In genomic region chr1:222373831-222374603, GRCh38 we compare ENCODE assay signal across 17 cellular contexts.
DNase-seq lines count a peak whose midpoint lies in the region; ATAC-seq and TF ChIP-seq lines count a peak whose summit lies in the region.
"Had no signal": no experiment of that assay in that cellular context is flagged by ENCODE, and none has a peak within 500 bp of the region (broad histone marks: within the 10 kb centered on the region; RNA-seq: fewer than 3 reads in every experiment).

No MANE protein-coding gene starts in this region.

- H2BK120ac ChIP-seq in IMR-90 (ENCODE audit: low read depth, low read length) = peak overlapping the region; percentile 99

- H3K4me3 Mint-ChIP-seq in activated naive CD4-positive, alpha-beta T cell treated with anti-CD3 and anti-CD28 coated beads, Interleukin-2, amount 10 ng/mL, durations not matched to agents 7 days and 5 days = no peak overlapping the region
- H3K4me3 Mint-ChIP-seq: B cell; CD8-positive, alpha-beta T cell; IgD-negative memory B cell had no signal

- peak overlapping the region; percentile 95 for H4K91ac ChIP-seq in IMR-90 (ENCODE audit: insufficient read depth, low read depth, low read length)

- H3K9me3 ChIP-seq in IMR-90 (ENCODE audit: control insufficient read depth, insufficient read depth, low read length) = no peaks in the 10 kb centered on the region
- no peaks in the 10 kb centered on the region for H3K9me3 ChIP-seq in suprapubic skin
- no peaks in the 10 kb centered on the region for H3K9me3 ChIP-seq in aorta (ENCODE audit: control insufficient read depth, low read length)

- peak overlapping the region; percentile 86 for H3K18ac ChIP-seq in IMR-90 (ENCODE audit: low read depth, low read length)

- in situ Hi-C loops in IMR-90 (cut with MboI; ENCODE audit: low sequenced_read_pairs) = loop anchor here (10.0 kb wide), 1 partner anchor 261 kb away; no protein-coding TSS in a partner anchor

- CTCF ChIA-PET in IMR-90 (lab: Yijun Ruan, JAX) = no interaction called here
- CTCF ChIA-PET in activated naive CD4-positive, alpha-beta T cell treated with anti-CD3 and anti-CD28 coated beads, Interleukin-2, amount 10 ng/mL, durations not matched to agents 7 days and 5 days (lab: Charles Lee) = no interaction called here

- TF ChIP-seq CTCF in IMR-90 (conservative IDR thresholded peaks at IDR 0.05; ENCODE audit: low read depth, low read length) = no peak
- no peak for TF ChIP-seq CTCF in suprapubic skin (IDR thresholded peaks at IDR 0.05)

- H3K79me1 ChIP-seq in IMR-90 (ENCODE audit: low read depth in 1 of 2, low read length in 2 of 2) = no peaks in the 10 kb centered on the region

- DNase-seq in EH (ENCODE audit: low read depth) = peak; percentile 10
- no peak for DNase-seq in IMR-90
- peak; percentile 4 for DNase-seq in inferior parietal cortex (ENCODE audit: extremely low spot score)
- DNase-seq in pons (ENCODE audit: low spot score) = peak; percentile 53
- DNase-seq in activated naive CD4-positive, alpha-beta T cell treated with anti-CD3 and anti-CD28 coated beads, Interleukin-2, amount 10 ng/mL, durations not matched to agents 7 days and 5 days = no peak
- DNase-seq in Kasumi-1 (lab: John Stamatoyannopoulos, UW) = no peak
- no peak for DNase-seq in suprapubic skin (ENCODE audit: low spot score in 2 of 2)
- DNase-seq in aorta = no peak
- DNase-seq: CD8-positive, alpha-beta T cell; NCI-H1105 treated with DMSO at 0.1 percent for 48 hours; NCI-H187; NCI-H226; NCI-H526; NK-92 treated with Interleukin-12 subunit alpha and Interleukin-12 subunit beta, amount 100 ng/mL, for 24 hours; SHP77 treated with DMSO at 0.1 percent for 48 hours had no signal

- H3K23ac ChIP-seq in IMR-90 (ENCODE audit: low read depth, low read length) = peak overlapping the region; percentile 88; the same call in 1 of the 2 replicates

- POLR2A ChIA-PET in IMR-90 (lab: Charles Lee; ENCODE audit: unreplicated experiment) = no interaction called here

- H2BK20ac ChIP-seq in IMR-90 (ENCODE audit: low read depth, low read length) = peak overlapping the region; percentile 84

- H3K14ac ChIP-seq in IMR-90 (replicated peaks; ENCODE audit: low read depth, low read length) = peak overlapping the region; percentile 81; the same call in 1 of the 2 replicates

- peak overlapping the region; percentile 90 for H4K5ac ChIP-seq in IMR-90 (ENCODE audit: low read depth, low read length)

- H3K36me3 ChIP-seq in IMR-90 (ENCODE audit: control insufficient read depth, insufficient read depth, low read length) (no peaks in the 10 kb centered on the region), suprapubic skin (no peaks in the 10 kb centered on the region), aorta (ENCODE audit: control insufficient read depth in 1 of 2, insufficient read depth in 2 of 2, low read length in 1 of 2) (no peaks in the 10 kb centered on the region)

- H2BK5ac ChIP-seq in IMR-90 (ENCODE audit: low read depth, low read length, poor library complexity, severe bottlenecking) = peak overlapping the region; percentile 55

- peaks cover 2% of the 10 kb centered on the region for H3K9me3 Mint-ChIP-seq in activated naive CD4-positive, alpha-beta T cell treated with anti-CD3 and anti-CD28 coated beads, Interleukin-2, amount 10 ng/mL, durations not matched to agents 7 days and 5 days
- H3K9me3 Mint-ChIP-seq: CD8-positive, alpha-beta T cell; IgD-negative memory B cell had no signal

- H3K27ac ChIP-seq in IMR-90 (ENCODE audit: insufficient read depth, low read length) (peak overlapping the region; percentile 27), suprapubic skin (no peak overlapping the region), aorta (ENCODE audit: low read depth in 1 of 2, low read length in 2 of 2) (no peak overlapping the region)

- no peak overlapping the region for H2AK9ac ChIP-seq in IMR-90 (replicated peaks; ENCODE audit: low read depth, low read length, poor library complexity)

- intact Hi-C loops in IMR-90 (cut with micrococcal nuclease) (loop anchor here (5.0 kb wide), 1 partner anchor 657 kb away; no protein-coding TSS in a partner anchor), aorta (cut with DNase I) (no loop called here)

- peak overlapping the region; percentile 50 to 63 for H4K8ac ChIP-seq in IMR-90 (ENCODE audit: low read depth in 2 of 2, low read length in 2 of 2)

- no peaks in the 10 kb centered on the region for H3K4me1 Mint-ChIP-seq in activated naive CD4-positive, alpha-beta T cell treated with anti-CD3 and anti-CD28 coated beads, Interleukin-2, amount 10 ng/mL, durations not matched to agents 7 days and 5 days
- H3K4me1 Mint-ChIP-seq: B cell had no signal

- dilution Hi-C loops in IMR-90 (cut with HindIII; ENCODE audit: low sequenced_read_pairs, unreplicated experiment) = no loop called here

- no peaks in the 10 kb centered on the region for H3K27me3 Mint-ChIP-seq in activated naive CD4-positive, alpha-beta T cell treated with anti-CD3 and anti-CD28 coated beads, Interleukin-2, amount 10 ng/mL, durations not matched to agents 7 days and 5 days

- no peak overlapping the region for H3K4me2 ChIP-seq in IMR-90 (ENCODE audit: low read depth, low read length)

- TF ChIP-seq EP300 in suprapubic skin (IDR thresholded peaks at IDR 0.05) = no peak

- no peaks in the 10 kb centered on the region for H3K27me3 ChIP-seq in IMR-90 (ENCODE audit: control insufficient read depth, insufficient read depth, low read length)
- no peaks in the 10 kb centered on the region for H3K27me3 ChIP-seq in suprapubic skin
- H3K27me3 ChIP-seq in aorta (ENCODE audit: control insufficient read depth in 1 of 2, insufficient read depth in 2 of 2, low read length in 1 of 2) = peaks cover 0 to 1% of the 10 kb centered on the region in 2 donors

- no peaks in the 10 kb centered on the region for H4K20me1 ChIP-seq in IMR-90 (ENCODE audit: insufficient read depth, low read length)

- H3K4me1 ChIP-seq in IMR-90 (ENCODE audit: control insufficient read depth, insufficient read depth, low read length) (peaks cover 38% of the 10 kb centered on the region), suprapubic skin (no peaks in the 10 kb centered on the region), aorta (ENCODE audit: control insufficient read depth in 1 of 2, insufficient read depth in 2 of 2, low read length in 2 of 2) (no peaks in the 10 kb centered on the region)

- BruUV-seq in IMR-90 (replicated peaks; lab: Mats Ljungman, UMichigan) = no TSS peak

- no peak overlapping the region for H3K4me3 ChIP-seq in IMR-90 (ENCODE audit: insufficient read depth, low read depth, low read length)
- no peak overlapping the region for H3K4me3 ChIP-seq in suprapubic skin
- no peak overlapping the region for H3K4me3 ChIP-seq in aorta (ENCODE audit: low read length in 2 of 2)

- H3K9me1 ChIP-seq in IMR-90 (ENCODE audit: insufficient read depth, low read length) = peaks cover 34% of the 10 kb centered on the region

- H2BK15ac ChIP-seq in IMR-90 (ENCODE audit: low read depth, low read length) = peak overlapping the region; percentile 99; the same call in 2 of the 3 replicates

- H3K9ac ChIP-seq in IMR-90 (ENCODE audit: low read depth, low read length) = peak overlapping the region; percentile 7; the same call in 1 of the 2 replicates

- no peak overlapping the region for H3K56ac ChIP-seq in IMR-90 (ENCODE audit: extremely low read depth, insufficient read depth, low read length)

- H2AFZ ChIP-seq in IMR-90 (replicated peaks; ENCODE audit: low read length, poor library complexity) = peak overlapping the region; percentile 67

- 54% methylated on average over 4 of the region's 7 CpGs; no CpG with 5 or more reads in 1 of the 2 experiments for WGBS in IMR-90 (ENCODE audit: extremely low coverage in 2 of 2, insufficient read length in 1 of 2), 2 experiments
- WGBS in suprapubic skin = 56% methylated on average over 7 of the region's 7 CpGs
- 35 to 39% methylated on average over 7 of the region's 7 CpGs for WGBS in aorta, 2 donors

- TF ChIP-seq POLR2A in IMR-90 (IDR thresholded peaks at IDR 0.05; ENCODE audit: low read depth, low read length) = no peak
- TF ChIP-seq POLR2A in suprapubic skin (IDR thresholded peaks at IDR 0.05) = no peak

- H2AK5ac ChIP-seq in IMR-90 (ENCODE audit: low read depth, low read length) = peak overlapping the region; percentile 97

- TF ChIP-seq RAD21 in IMR-90 (IDR thresholded peaks at IDR 0.05; ENCODE audit: low read length) = no peak

- no peak overlapping the region for H3K27ac Mint-ChIP-seq in activated naive CD4-positive, alpha-beta T cell treated with anti-CD3 and anti-CD28 coated beads, Interleukin-2, amount 10 ng/mL, durations not matched to agents 7 days and 5 days
- H3K27ac Mint-ChIP-seq: B cell; CD8-positive, alpha-beta T cell; IgD-negative memory B cell had no signal

- no peaks in the 10 kb centered on the region for H3K36me3 Mint-ChIP-seq in activated naive CD4-positive, alpha-beta T cell treated with anti-CD3 and anti-CD28 coated beads, Interleukin-2, amount 10 ng/mL, durations not matched to agents 7 days and 5 days
- H3K36me3 Mint-ChIP-seq: CD8-positive, alpha-beta T cell; IgD-negative memory B cell had no signal

- H3K4ac ChIP-seq in IMR-90 (ENCODE audit: low read depth, low read length) = peak overlapping the region; percentile 94

- ATAC-seq in IMR-90 (ENCODE audit: low read depth) (no peak), aorta (ENCODE audit: low FRiP score) (no peak)
- ATAC-seq: CD8-positive, alpha-beta T cell had no signal

TF ChIP-seq in IMR-90, 13 proteins besides CTCF, POLR2A, EP300 and RAD21 (continues in another document):
- TF ChIP-seq CEBPB (IDR thresholded peaks at IDR 0.05; ENCODE audit: low read depth, low read length) (no peak), MAZ (IDR thresholded peaks at IDR 0.05; ENCODE audit: borderline replicate concordance, low read depth, low read length) (no peak), NFE2L2 (IDR thresholded peaks at IDR 0.05; ENCODE audit: low read depth, low read length) (no peak), CHD1 (IDR thresholded peaks at IDR 0.05; ENCODE audit: low read depth, low read length) (no peak), MXI1 (IDR thresholded peaks at IDR 0.05; ENCODE audit: borderline replicate concordance, low read depth, low read length) (no peak), ELK1 (IDR thresholded peaks at IDR 0.05; ENCODE audit: borderline replicate concordance, low read depth, low read length) (no peak), RCOR1 (IDR thresholded peaks at IDR 0.05; ENCODE audit: insufficient replicate concordance, low read length) (no peak), RFX5 (IDR thresholded peaks at IDR 0.05; ENCODE audit: low read depth, low read length) (no peak), FOS (IDR thresholded peaks at IDR 0.05; ENCODE audit: low read depth, low read length) (no peak), MAFK (IDR thresholded peaks at IDR 0.05; ENCODE audit: low read depth, low read length) (no peak)

Comparison
In these comparisons a context has a peak if more than half of its experiments do, and no peak if none do; other contexts are left out.
1. DNase-seq: peak in EH (single experiment), inferior parietal cortex (single experiment) and pons (single experiment); none in IMR-90 (single experiment), activated naive CD4-positive, alpha-beta T cell treated with anti-CD3 and anti-CD28 coated beads, Interleukin-2, amount 10 ng/mL, durations not matched to agents 7 days and 5 days (single experiment), Kasumi-1 (0 of 2), suprapubic skin (0 of 2) and aorta (0 of 2).